8 cellular contexts compared by ENCODE assay signal in the genomic region with DNA sequence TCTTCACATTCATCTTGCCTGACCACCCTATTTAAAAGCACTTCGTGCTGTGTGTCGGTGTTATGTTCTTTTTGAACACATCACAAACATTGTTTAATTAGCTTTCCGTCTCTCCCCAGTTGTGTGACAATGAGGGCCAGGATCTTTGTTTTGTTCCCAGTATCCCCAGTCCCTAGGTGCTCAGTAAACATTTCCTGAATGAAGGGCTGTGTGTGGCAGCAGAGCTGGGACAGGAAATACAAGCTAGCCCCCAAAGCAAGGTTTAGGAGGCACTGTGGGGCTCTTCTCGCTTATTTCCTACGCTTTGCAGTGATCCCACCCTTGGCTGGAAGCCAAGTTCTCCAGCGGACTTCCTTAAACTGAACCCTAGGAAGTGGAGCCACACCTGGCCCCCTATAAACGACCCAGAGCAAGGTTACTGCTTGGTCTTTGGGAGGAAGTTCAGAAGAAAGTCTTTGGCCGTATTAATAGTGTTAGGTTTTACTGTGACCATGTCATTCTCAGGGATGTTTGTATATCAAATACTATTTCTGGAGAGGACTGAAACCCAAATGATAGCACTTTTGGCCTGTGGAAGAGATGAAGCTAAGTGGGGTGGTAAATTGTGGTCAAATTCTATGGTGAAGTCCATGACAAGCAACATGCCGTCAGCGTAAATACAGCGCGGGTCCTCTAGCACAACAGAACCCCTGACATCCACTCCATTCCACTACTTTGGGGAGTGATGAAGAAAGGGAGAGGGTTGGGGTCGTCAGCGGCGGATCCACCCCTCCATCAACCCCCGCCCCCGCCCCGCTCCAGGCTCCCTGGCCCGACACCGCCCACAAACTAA. TPM values are rescaled to one million over a fixed set of nuclear protein-coding genes. Genes with fewer than 3 reads are reported as not detected.
DNase-seq lines count a peak whose midpoint lies in the region; ATAC-seq lines count a peak whose summit lies in the region.

No MANE protein-coding gene starts in this region.

- H3K4me1 Mint-ChIP-seq in CD4-positive, alpha-beta memory T cell: peaks cover 29 to 53% (median 39%) of the 10 kb centered on the region in 4 donors
- peaks cover 51% of the 10 kb centered on the region for H3K4me1 Mint-ChIP-seq in dendritic cell treated with granulocyte-macrophage colony-stimulating factor and Interleukin-4, amounts not matched to agents 40 ng/mL and 50 ng/mL, for 4 days (ENCODE audit: low read depth)

- peak overlapping the region; percentile 82 to 91 (median 87) for H3K4me3 Mint-ChIP-seq in CD4-positive, alpha-beta memory T cell
- peak overlapping the region; percentile 85 for H3K4me3 Mint-ChIP-seq in dendritic cell treated with granulocyte-macrophage colony-stimulating factor and Interleukin-4, amounts not matched to agents 40 ng/mL and 50 ng/mL, for 4 days

- POLR2A ChIA-PET in CD4-positive, alpha-beta memory T cell (lab: Charles Lee; ENCODE audit: partially characterized antibody): interaction anchor here (0.9 to 7.5 kb wide), 11 partner anchors 17 to 285 kb away, joined by 3 to 107 read pairs (median 7); partner anchors contain the start of genes ARMC12, DEF6, PPARD and RPL10A

- no peaks in the 10 kb centered on the region for H3K27me3 ChIP-seq in CD4-positive, alpha-beta memory T cell (ENCODE audit: insufficient read depth, low read length)
- H3K27me3 ChIP-seq in neuronal stem cell (ENCODE audit: control insufficient read depth in 3 of 3, insufficient read depth in 3 of 3, low read depth in 1 of 3, low read length in 3 of 3): peaks cover 0 to 11% (median 5%) of the 10 kb centered on the region in 3 experiments

- peak overlapping the region; percentile 44 for H3K18ac ChIP-seq in neuronal stem cell (ENCODE audit: low read length)

- intact Hi-C loops in CD4-positive, alpha-beta memory T cell (cut with micrococcal nuclease): loop anchor here (1.0 to 5.0 kb wide), 2 partner anchors 17 to 286 kb away; partner anchors contain the start of genes ARMC12 and RPL10A
- intact Hi-C loops in dendritic cell treated with granulocyte-macrophage colony-stimulating factor and Interleukin-4, amounts not matched to agents 40 ng/mL and 50 ng/mL, for 4 days (cut with micrococcal nuclease): loop anchor here (1.0 kb wide), 1 partner anchor 17 kb away; the partner anchor contains the start of gene RPL10A

- peak overlapping the region in 1 of 2 donors; percentile 66 for H3K4me3 ChIP-seq in CD4-positive, alpha-beta memory T cell (ENCODE audit: low read length in 2 of 2)
- H3K4me3 ChIP-seq in neuronal stem cell (ENCODE audit: low read length in 2 of 2): peak overlapping the region in 1 of 2 donors; percentile 67

- no peak overlapping the region for H3K14ac ChIP-seq in neuronal stem cell (ENCODE audit: low read length)

- H3K36me3 ChIP-seq in CD4-positive, alpha-beta memory T cell (ENCODE audit: insufficient read depth, low read length): no peaks in the 10 kb centered on the region
- peaks cover 16% of the 10 kb centered on the region; the same call in 1 of the 2 replicates for H3K36me3 ChIP-seq in KOPT-K1 (ENCODE audit: insufficient read depth, low read length)
- H3K36me3 ChIP-seq in neuronal stem cell (replicated peaks in 1 of 2; ENCODE audit: control insufficient read depth in 2 of 2, insufficient read depth in 2 of 2, low read length in 2 of 2): peaks cover 8 to 11% of the 10 kb centered on the region in 2 donors

- peaks cover 40% of the 10 kb centered on the region for H3K4me1 ChIP-seq in CD4-positive, alpha-beta memory T cell (ENCODE audit: insufficient read depth, low read length)
- H3K4me1 ChIP-seq in neuronal stem cell (ENCODE audit: control insufficient read depth in 2 of 2, insufficient read depth in 1 of 2, low read depth in 1 of 2, low read length in 2 of 2): peaks cover 13 to 16% of the 10 kb centered on the region in 2 donors

- H2BK15ac ChIP-seq in neuronal stem cell (ENCODE audit: low read length): no peak overlapping the region

- H2BK12ac ChIP-seq in neuronal stem cell (ENCODE audit: low read length): no peak overlapping the region

- no peak overlapping the region for H4K91ac ChIP-seq in neuronal stem cell (ENCODE audit: low read depth, low read length, poor library complexity)

- H4K8ac ChIP-seq in neuronal stem cell (ENCODE audit: low read depth, low read length): no peak overlapping the region

- DNase-seq in CD4-positive, alpha-beta memory T cell: no peak
- no peak for DNase-seq in neuronal stem cell (ENCODE audit: low spot score)
- no peak for DNase-seq in DMS53 (lab: John Stamatoyannopoulos, UW)
- DNase-seq in 8988T: no peak

- ATAC-seq in GM21619 (IDR thresholded peaks at IDR 0.05; ENCODE audit: unreplicated experiment) (no peak), GM21786 (IDR thresholded peaks at IDR 0.05; ENCODE audit: unreplicated experiment) (no peak)

- peak overlapping the region; percentile 98 for H2AFZ ChIP-seq in neuronal stem cell (ENCODE audit: low read length)

- H3K27me3 Mint-ChIP-seq in CD4-positive, alpha-beta memory T cell: no peaks in the 10 kb centered on the region
- peaks cover 20% of the 10 kb centered on the region for H3K27me3 Mint-ChIP-seq in dendritic cell treated with granulocyte-macrophage colony-stimulating factor and Interleukin-4, amounts not matched to agents 40 ng/mL and 50 ng/mL, for 4 days

- WGBS in neuronal stem cell (ENCODE audit: extremely low coverage in 2 of 2, insufficient read length in 2 of 2, insufficient replicate concordance in 1 of 2), 2 donors: no CpG with 5 or more reads among the region's 20 CpGs

- peaks cover 10 to 12% of the 10 kb centered on the region in 2 donors for H3K36me3 Mint-ChIP-seq in CD4-positive, alpha-beta memory T cell
- peaks cover 13% of the 10 kb centered on the region for H3K36me3 Mint-ChIP-seq in dendritic cell treated with granulocyte-macrophage colony-stimulating factor and Interleukin-4, amounts not matched to agents 40 ng/mL and 50 ng/mL, for 4 days (ENCODE audit: low read depth)

- H3K9ac ChIP-seq in neuronal stem cell (ENCODE audit: low read depth, low read length, poor library complexity): no peak overlapping the region

- peak overlapping the region; percentile 54 to 94 (median 89) for H3K27ac Mint-ChIP-seq in CD4-positive, alpha-beta memory T cell
- peak overlapping the region; percentile 26 for H3K27ac Mint-ChIP-seq in dendritic cell treated with granulocyte-macrophage colony-stimulating factor and Interleukin-4, amounts not matched to agents 40 ng/mL and 50 ng/mL, for 4 days

- H3K79me1 ChIP-seq in neuronal stem cell (ENCODE audit: low read depth, low read length): peaks cover 3% of the 10 kb centered on the region

- H2AK5ac ChIP-seq in neuronal stem cell (ENCODE audit: low read depth, low read length): no peak overlapping the region

- no peak overlapping the region for H2BK120ac ChIP-seq in neuronal stem cell (ENCODE audit: low read depth, low read length)

- peak overlapping the region; percentile 59 for H3K27ac ChIP-seq in CD4-positive, alpha-beta memory T cell (ENCODE audit: low read depth, low read length)
- H3K27ac ChIP-seq in KOPT-K1 (ENCODE audit: low read depth, low read length, poor library complexity, severe bottlenecking) (peak overlapping the region; percentile 65), neuronal stem cell (replicated peaks; ENCODE audit: low read length) (no peak overlapping the region)

- no peak overlapping the region for H3K23ac ChIP-seq in neuronal stem cell (ENCODE audit: low read depth, low read length, poor library complexity)

- H2BK5ac ChIP-seq in neuronal stem cell (ENCODE audit: low read length): no peak overlapping the region

- CTCF ChIA-PET in CD4-positive, alpha-beta memory T cell (lab: Charles Lee; ENCODE audit: partially characterized antibody): interaction anchor here (0.8 to 11.9 kb wide), 17 partner anchors 11 to 276 kb away, joined by 3 to 243 read pairs (median 4); partner anchors contain the start of genes DEF6, PPARD and RPL10A

- no peaks in the 10 kb centered on the region for H3K9me3 ChIP-seq in CD4-positive, alpha-beta memory T cell (ENCODE audit: control insufficient read depth in 1 of 2, low read length in 2 of 2)
- no peaks in the 10 kb centered on the region for H3K9me3 ChIP-seq in KOPT-K1 (ENCODE audit: insufficient read depth, low read length, poor library complexity, severe bottlenecking)
- no peaks in the 10 kb centered on the region for H3K9me3 ChIP-seq in neuronal stem cell (replicated peaks in 1 of 2; ENCODE audit: control insufficient read depth in 2 of 2, insufficient read depth in 1 of 2, low read depth in 1 of 2, low read length in 2 of 2)

- H3K9me3 Mint-ChIP-seq in CD4-positive, alpha-beta memory T cell: no peaks in the 10 kb centered on the region
- no peaks in the 10 kb centered on the region for H3K9me3 Mint-ChIP-seq in dendritic cell treated with granulocyte-macrophage colony-stimulating factor and Interleukin-4, amounts not matched to agents 40 ng/mL and 50 ng/mL, for 4 days

- H3K4me2 ChIP-seq in neuronal stem cell (ENCODE audit: insufficient read depth, low read length, poor library complexity, severe bottlenecking): peak overlapping the region; percentile 43

- H3K4ac ChIP-seq in neuronal stem cell (ENCODE audit: low read length): no peak overlapping the region

RNA-seq across cellular contexts. Expression of gene FANCE, which starts 0.6 kb away (rescaled TPM):
- total RNA-seq in CD4-positive, alpha-beta memory T cell: 1 to 10 TPM; 8.9 to 9.0 TPM
- polyA plus RNA-seq in CD4-positive, alpha-beta memory T cell: 1 to 10 TPM; 5.4 to 7.0 TPM
- polyA plus RNA-seq in neuronal stem cell (2013, experiment 1 of 2): 8.9 TPM
- polyA plus RNA-seq in neuronal stem cell (2013, experiment 2 of 2): 8.3 TPM

RNA-seq across cellular contexts. Expression of gene RPL10A, which starts 16.6 kb away (rescaled TPM):
- total RNA-seq in CD4-positive, alpha-beta memory T cell: 1,000 to 10,000 TPM; 1,978 to 2,070 TPM
- polyA plus RNA-seq in CD4-positive, alpha-beta memory T cell: 1,000 to 10,000 TPM in 1 of 2 donors, 100 to 1,000 TPM in 1; 844 to 1,085 TPM
- 2,893 TPM for polyA plus RNA-seq in neuronal stem cell (2013, experiment 1 of 2)
- 2,832 TPM for polyA plus RNA-seq in neuronal stem cell (2013, experiment 2 of 2)

RNA-seq across cellular contexts. Expression of gene TEAD3, which starts 45.3 kb away (rescaled TPM):
- under 1 TPM in 1 of 2 experiments, not detected in 1; 0.20 TPM for total RNA-seq in CD4-positive, alpha-beta memory T cell
- under 1 TPM in 1 of 2 donors, not detected in 1; 0.08 TPM for polyA plus RNA-seq in CD4-positive, alpha-beta memory T cell
- polyA plus RNA-seq in neuronal stem cell (2013, experiment 1 of 2): 37.2 TPM
- 37.9 TPM for polyA plus RNA-seq in neuronal stem cell (2013, experiment 2 of 2)
